Comparison of ENCODE assay signal across 9 cellular contexts in the genomic region with DNA sequence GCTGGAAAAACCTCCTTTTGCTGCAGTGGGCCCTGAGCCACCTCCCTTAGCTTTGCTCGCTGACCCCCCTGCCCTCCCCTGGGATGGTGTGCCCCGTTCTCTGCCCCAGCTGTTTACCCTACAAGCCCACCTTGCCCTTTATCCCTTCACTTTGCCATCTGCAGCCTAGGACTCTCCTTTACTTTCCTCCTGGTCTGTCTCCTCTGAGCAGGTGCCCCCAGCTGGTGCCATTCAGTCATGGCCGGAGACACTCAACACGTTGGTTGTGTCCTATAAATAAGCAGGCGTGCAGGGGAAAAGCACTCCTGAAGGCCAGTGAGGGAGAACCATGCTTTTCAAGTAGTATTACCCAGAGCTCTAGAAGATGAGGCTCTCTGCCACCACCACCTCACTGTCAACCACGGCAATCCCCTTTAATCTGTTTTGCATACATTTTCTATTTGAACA. TPM values are rescaled to one million over a fixed set of nuclear protein-coding genes. Genes with fewer than 3 reads are reported as not detected.
DNase-seq lines count a peak whose midpoint lies in the region; ATAC-seq and TF ChIP-seq lines count a peak whose summit lies in the region.
"Had no signal": no experiment of that assay in that cellular context is flagged by ENCODE, and none has a peak within 500 bp of the region (broad histone marks: within the 10 kb centered on the region; RNA-seq: fewer than 3 reads in every experiment).

No MANE protein-coding gene starts in this region.

- DNase-seq in NCI-H510A (lab: John Stamatoyannopoulos, UW) (peak; percentile 28), NCI-H510A treated with DMSO at 0.1 percent for 48 hours (lab: John Stamatoyannopoulos, UW) (no peak), heart right ventricle (peak in 1 of 2 donors; percentile 44), NOMO-1 (lab: John Stamatoyannopoulos, UW; ENCODE audit: unreplicated experiment in 2 of 2) (no peak), SIG-M5 (lab: John Stamatoyannopoulos, UW) (no peak), midbrain (lab: John Stamatoyannopoulos, UW) (no peak)

- peak in 7 of 9 donors; percentile 10 to 39 (median 19) for TF ChIP-seq CTCF in heart right ventricle (IDR thresholded peaks at IDR 0.05)

- WGBS in heart right ventricle, 2 donors = 49 to 57% methylated on average over 6 of the region's 6 CpGs

- ATAC-seq in HG03442 (IDR thresholded peaks at IDR 0.05; ENCODE audit: unreplicated experiment) (peak; percentile 34), heart right ventricle (peak in 6 of 8 donors; percentile 6 to 48 (median 26))

- no peaks in the 10 kb centered on the region for H3K27me3 ChIP-seq in heart right ventricle

- H3K4me1 ChIP-seq in heart right ventricle = peaks cover 50 to 100% (median 96%) of the 10 kb centered on the region in 9 donors

- intact Hi-C loops in heart right ventricle (cut with DNase I) = no loop called here

- H3K27ac ChIP-seq in heart right ventricle (peak overlapping the region; percentile 86 to 98 (median 92)), temporal lobe (ENCODE audit: low read depth, low read length) (peak overlapping the region; percentile 95)

- no peaks in the 10 kb centered on the region for H3K9me3 ChIP-seq in heart right ventricle

- H3K4me3 ChIP-seq in heart right ventricle = no peak overlapping the region

- peaks cover 0 to 18% (median 2%) of the 10 kb centered on the region in 9 donors for H3K36me3 ChIP-seq in heart right ventricle

RNA-seq across cellular contexts. Expression of gene RASSF4, which starts 6.1 kb away (rescaled TPM):
- total RNA-seq in heart right ventricle (100 to 1,000 TPM in 2 of 10 donors, 10 to 100 TPM in 8; 73.3 to 120 (median 79.9) TPM), temporal lobe (12.0 TPM)
- polyA plus RNA-seq in heart right ventricle = 10 to 100 TPM; 41.2 to 89.4 TPM

RNA-seq across cellular contexts. Expression of gene DEPP1, which starts 12.9 kb away (rescaled TPM):
- total RNA-seq in heart right ventricle (100 to 1,000 TPM in 1 of 10 donors, 10 to 100 TPM in 9; 10.0 to 172 (median 23.8) TPM), temporal lobe (3.4 TPM)
- polyA plus RNA-seq in heart right ventricle = 10 to 100 TPM; 27.6 to 40.3 TPM

RNA-seq across cellular contexts. Expression of gene ZNF22, which starts 35.0 kb away (rescaled TPM):
- total RNA-seq in heart right ventricle (10 to 100 TPM; 11.0 to 17.2 (median 15.4) TPM), temporal lobe (34.4 TPM)
- polyA plus RNA-seq in heart right ventricle = 10 to 100 TPM; 16.2 to 16.3 TPM

RNA-seq across cellular contexts. Expression of gene TMEM72, which starts 54.5 kb away (rescaled TPM):
- total RNA-seq in heart right ventricle = under 1 TPM in 2 of 10 donors, not detected in 8; 0.17 to 0.22 TPM
- not detected for polyA plus RNA-seq in heart right ventricle
- total RNA-seq in temporal lobe = not detected
- total RNA-seq: T-helper 1 cell treated with Interleukin-12 subunit alpha and Interleukin-12 subunit beta and Interleukin-4 antibody, amounts not matched to agents 30 ng/mL and 1 ng/mL, for 36 hours had no signal
